In the genomic region with DNA sequence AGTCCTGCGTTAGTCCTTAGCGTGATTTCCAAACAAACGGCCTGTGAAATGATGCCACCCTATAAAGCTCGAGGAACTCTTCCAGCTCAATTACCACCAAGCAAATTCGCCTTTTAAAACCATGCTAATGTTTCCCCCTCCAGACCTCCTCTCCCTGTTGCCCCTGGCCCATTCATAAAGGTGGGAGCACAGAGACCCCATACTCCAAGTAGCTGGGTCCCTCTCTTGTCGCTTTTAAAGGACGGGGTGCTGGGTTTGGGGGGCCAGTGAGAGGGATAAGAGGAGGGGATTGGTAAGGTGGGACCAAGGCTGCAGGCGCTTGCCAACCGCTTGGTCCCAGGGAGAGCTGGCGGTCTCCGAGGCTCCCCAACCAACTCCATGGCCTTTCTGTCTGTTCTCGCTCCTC, we compare ENCODE assay signal across 11 cellular contexts. TPM values are rescaled to one million over a fixed set of nuclear protein-coding genes. Genes with fewer than 3 reads are reported as not detected.
DNase-seq lines count a peak whose midpoint lies in the region; ATAC-seq, FAIRE-seq and TF ChIP-seq lines count a peak whose summit lies in the region.
"Had no signal": no experiment of that assay in that cellular context is flagged by ENCODE, and none has a peak within 500 bp of the region (broad histone marks: within the 10 kb centered on the region; RNA-seq: fewer than 3 reads in every experiment).

No MANE protein-coding gene starts in this region.

- peak overlapping the region; percentile 82 for H3K4me2 ChIP-seq in astrocyte (ENCODE audit: low read length)

- H3K4me1 ChIP-seq in astrocyte (ENCODE audit: insufficient read depth, low read length) = peaks cover 5% of the 10 kb centered on the region

- H3K9me3 Mint-ChIP-seq in stimulated activated naive CD8-positive, alpha-beta T cell treated with anti-CD3 and anti-CD28 coated beads, Interleukin-15, Interleukin-2, amounts not matched to agents 100 ng/mL and 50 ng/mL, for 24 hours = no peaks in the 10 kb centered on the region
- H3K9me3 Mint-ChIP-seq in astrocyte (ENCODE audit: unreplicated experiment) (peaks cover 17% of the 10 kb centered on the region), naive B cell (peaks cover 0 to 29% (median 5%) of the 10 kb centered on the region in 7 donors)

- peaks cover 55% of the 10 kb centered on the region for H3K27me3 Mint-ChIP-seq in stimulated activated naive CD8-positive, alpha-beta T cell treated with anti-CD3 and anti-CD28 coated beads, Interleukin-15, Interleukin-2, amounts not matched to agents 100 ng/mL and 50 ng/mL, for 24 hours
- H3K27me3 Mint-ChIP-seq in astrocyte (ENCODE audit: low read depth, unreplicated experiment) (peaks cover 70% of the 10 kb centered on the region), naive B cell (peaks cover 44 to 67% (median 58%) of the 10 kb centered on the region in 3 donors)

- no peak overlapping the region for H3K27ac ChIP-seq in astrocyte (ENCODE audit: low read depth, low read length)
- H3K27ac ChIP-seq: sigmoid colon had no signal

- peaks cover 65% of the 10 kb centered on the region for H3K4me1 Mint-ChIP-seq in stimulated activated naive CD8-positive, alpha-beta T cell treated with anti-CD3 and anti-CD28 coated beads, Interleukin-15, Interleukin-2, amounts not matched to agents 100 ng/mL and 50 ng/mL, for 24 hours (ENCODE audit: low read depth)
- no peaks in the 10 kb centered on the region for H3K4me1 Mint-ChIP-seq in astrocyte (ENCODE audit: low read depth, unreplicated experiment)
- peaks cover 39 to 54% (median 42%) of the 10 kb centered on the region in 3 donors for H3K4me1 Mint-ChIP-seq in naive B cell

- no peaks in the 10 kb centered on the region for H3K36me3 ChIP-seq in astrocyte (ENCODE audit: insufficient read depth, low read length)
- H3K36me3 ChIP-seq: sigmoid colon had no signal

- no peak for DNase-seq in stimulated activated naive CD8-positive, alpha-beta T cell treated with anti-CD3 and anti-CD28 coated beads, Interleukin-15, Interleukin-2, amounts not matched to agents 100 U/mL and 50 U/mL, for 24 hours
- no peak for DNase-seq in astrocyte (ENCODE audit: low read depth)
- DNase-seq in naive B cell = no peak
- no peak for DNase-seq in HuH-7 (ENCODE audit: low spot score)
- no peak for DNase-seq in GM12891 (ENCODE audit: insufficient read length, low spot score)
- no peak for DNase-seq in stimulated activated CD8-positive, alpha-beta memory T cell treated with anti-CD3 and anti-CD28 coated beads, Interleukin-4, amount 100 ng/mL, for 48 hours
- no peak for DNase-seq in KG1 (lab: John Stamatoyannopoulos, UW)
- DNase-seq: central memory CD4-positive, alpha-beta T cell; sigmoid colon had no signal

- no peaks in the 10 kb centered on the region for H3K79me2 ChIP-seq in astrocyte (ENCODE audit: insufficient read depth, low read length)

- peak overlapping the region; percentile 48 for H3K4me3 Mint-ChIP-seq in stimulated activated naive CD8-positive, alpha-beta T cell treated with anti-CD3 and anti-CD28 coated beads, Interleukin-15, Interleukin-2, amounts not matched to agents 100 ng/mL and 50 ng/mL, for 24 hours
- peak overlapping the region; percentile 37 for H3K4me3 Mint-ChIP-seq in astrocyte (ENCODE audit: unreplicated experiment)
- peak overlapping the region; percentile 54 to 89 (median 76) for H3K4me3 Mint-ChIP-seq in naive B cell

- ATAC-seq in stimulated activated naive CD8-positive, alpha-beta T cell treated with anti-CD3 and anti-CD28 coated beads, Interleukin-15, Interleukin-2, amounts not matched to agents 100 U/mL and 50 U/mL, for 24 hours = no peak
- no peak for ATAC-seq in naive B cell (ENCODE audit: low read depth in 2 of 2)

- H3K9ac ChIP-seq in astrocyte (ENCODE audit: low read length) = no peak overlapping the region

- H3K27me3 ChIP-seq in astrocyte (ENCODE audit: insufficient read depth, low read length) = peaks cover 89% of the 10 kb centered on the region

- peak overlapping the region; percentile 4 for H3K27ac Mint-ChIP-seq in stimulated activated naive CD8-positive, alpha-beta T cell treated with anti-CD3 and anti-CD28 coated beads, Interleukin-15, Interleukin-2, amounts not matched to agents 100 ng/mL and 50 ng/mL, for 24 hours
- H3K27ac Mint-ChIP-seq in astrocyte (ENCODE audit: unreplicated experiment) = peak overlapping the region; percentile 31
- peak overlapping the region in 4 of 6 donors; percentile 74 to 97 (median 91) for H3K27ac Mint-ChIP-seq in naive B cell

- no peaks in the 10 kb centered on the region for H3K9me3 ChIP-seq in astrocyte (ENCODE audit: insufficient read depth, low read depth, low read length)
- H3K9me3 ChIP-seq: sigmoid colon had no signal

- no peak for TF ChIP-seq CTCF in astrocyte (IDR thresholded peaks at IDR 0.05; ENCODE audit: insufficient read depth, low read depth, low read length)

- H4K20me1 ChIP-seq in astrocyte (ENCODE audit: insufficient read depth, low read length) = peaks cover 16% of the 10 kb centered on the region

- H2AFZ ChIP-seq in astrocyte (ENCODE audit: low read depth, low read length) = no peak overlapping the region

- no peak overlapping the region for H3K4me3 ChIP-seq in astrocyte (ENCODE audit: insufficient read depth, low read depth, low read length)

- no peaks in the 10 kb centered on the region for H3K36me3 Mint-ChIP-seq in stimulated activated naive CD8-positive, alpha-beta T cell treated with anti-CD3 and anti-CD28 coated beads, Interleukin-15, Interleukin-2, amounts not matched to agents 100 ng/mL and 50 ng/mL, for 24 hours (ENCODE audit: low read depth)
- peaks cover 4% of the 10 kb centered on the region for H3K36me3 Mint-ChIP-seq in astrocyte (ENCODE audit: low read depth, unreplicated experiment)
- H3K36me3 Mint-ChIP-seq in naive B cell = peaks cover 0 to 3% of the 10 kb centered on the region in 2 donors

- FAIRE-seq in astrocyte (lab: Jason Lieb, UNC) (no peak), GM12891 (lab: Jason Lieb, UNC) (no peak)

- no peak for TF ChIP-seq POLR2A in GM12891 (IDR thresholded peaks at IDR 0.05; ENCODE audit: low read depth, low read length)

TF ChIP-seq in GM12891, 5 proteins besides CTCF, POLR2A, EP300 and RAD21:
- TF ChIP-seq POU2F2 (IDR thresholded peaks at IDR 0.05; ENCODE audit: low read depth, low read length) = no peak
- TF ChIP-seq PAX5 (IDR thresholded peaks at IDR 0.05; ENCODE audit: insufficient read depth, low read length, severe bottlenecking) = no peak
- no peak for TF ChIP-seq SPI1 (IDR thresholded peaks at IDR 0.05; ENCODE audit: low read depth, low read length)
- no peak for TF ChIP-seq POLR2AphosphoS5 (IDR thresholded peaks at IDR 0.05; ENCODE audit: low read depth, low read length)
- no peak for TF ChIP-seq TAF1 (IDR thresholded peaks at IDR 0.05; ENCODE audit: low read depth, low read length)

RNA-seq across cellular contexts. Expression of gene HMX2, which starts 1.2 kb away (rescaled TPM):
- not detected in 2 replicates for total RNA-seq in astrocyte
- polyA plus RNA-seq in naive B cell (ENCODE audit: low read depth in 6 of 6) = not detected
- 14.7 TPM for polyA plus RNA-seq in GM12891 (2012; ENCODE audit: low read depth, missing spikeins)
- total RNA-seq: subcutaneous adipose tissue had no signal

RNA-seq across cellular contexts. Expression of gene BUB3, which starts 5.0 kb away (rescaled TPM):
- 79.7 and 81.7 TPM in 2 replicates for total RNA-seq in astrocyte
- polyA plus RNA-seq in naive B cell (ENCODE audit: low read depth in 6 of 6) = 100 to 1,000 TPM; 135 to 244 (median 163) TPM
- polyA plus RNA-seq in GM12891 (2012; ENCODE audit: low read depth, missing spikeins) = 181 TPM

RNA-seq across cellular contexts. Expression of gene HMX3, which starts 13.4 kb away (rescaled TPM):
- not detected in 2 replicates for total RNA-seq in astrocyte
- polyA plus RNA-seq in naive B cell (ENCODE audit: low read depth in 6 of 6) = not detected
- polyA plus RNA-seq in GM12891 (2012; ENCODE audit: low read depth, missing spikeins) = 15.9 TPM
- total RNA-seq: subcutaneous adipose tissue had no signal

Comparison
In these comparisons a context has a peak if more than half of its experiments do, and no peak if none do; other contexts are left out.
1. H3K27ac Mint-ChIP-seq: peak in every context shown above with its lines; median percentile 91 in naive B cell; 31 in astrocyte; 4 in stimulated activated naive CD8-positive, alpha-beta T cell treated with anti-CD3 and anti-CD28 coated beads, Interleukin-15, Interleukin-2, amounts not matched to agents 100 ng/mL and 50 ng/mL, for 24 hours.